Comparison of ENCODE assay signal across 1 cellular context in genomic region chr2:182866461-182867369, GRCh38.
TF ChIP-seq lines count a peak whose summit lies in the region.

TSS of gene FRZB (minus strand) at chr2:182866637. CDS start at chr2:182866552, 85 bp downstream.

TF ChIP-seq in HepG2, 621 proteins besides CTCF, POLR2A, EP300 and RAD21 (continued from another document and continues in another):
- TF ChIP-seq ZMAT5 (CRISPR knock-in tag; IDR thresholded peaks at IDR 0.05; ENCODE audit: borderline replicate concordance, low read depth) (no peak), ZSCAN21 (CRISPR knock-in tag; IDR thresholded peaks at IDR 0.05; ENCODE audit: borderline replicate concordance) (0 out of 2 replicates have a peak, but pooled peaks have one; percentile 20), ZNF629 (CRISPR knock-in tag; conservative IDR thresholded peaks at IDR 0.05) (no peak), CCDC6 (CRISPR knock-in tag; IDR thresholded peaks at IDR 0.05) (no peak), ZNF75D (CRISPR knock-in tag; IDR thresholded peaks at IDR 0.05; ENCODE audit: borderline replicate concordance) (no peak), HNF1B (CRISPR knock-in tag; IDR thresholded peaks at IDR 0.05) (no peak), ZBED4 (CRISPR knock-in tag; IDR thresholded peaks at IDR 0.05; ENCODE audit: borderline replicate concordance) (no peak), HHEX (CRISPR knock-in tag; IDR thresholded peaks at IDR 0.05) (no peak), CSRNP1 (CRISPR knock-in tag; IDR thresholded peaks at IDR 0.05) (0 out of 2 replicates have a peak, but pooled peaks have one; percentile 52), GMEB2 (CRISPR knock-in tag; IDR thresholded peaks at IDR 0.05; ENCODE audit: low read depth) (no peak), EED (CRISPR knock-in tag; IDR thresholded peaks at IDR 0.05) (no peak), MXD1 (CRISPR knock-in tag; IDR thresholded peaks at IDR 0.05) (peak; percentile 60; the same call in 1 of the 2 replicates), TRIM22 (IDR thresholded peaks at IDR 0.05) (no peak), ZBTB3 (CRISPR knock-in tag; IDR thresholded peaks at IDR 0.05; ENCODE audit: borderline replicate concordance, low read depth) (no peak), ZBTB42 (CRISPR knock-in tag; IDR thresholded peaks at IDR 0.05) (no peak), KAT8 (CRISPR knock-in tag; IDR thresholded peaks at IDR 0.05) (no peak), REPIN1 (CRISPR knock-in tag; IDR thresholded peaks at IDR 0.05; ENCODE audit: borderline replicate concordance, low read depth) (no peak; the same call in 1 of the 2 replicates), PCBP2 (optimal IDR thresholded peaks at IDR 0.05; ENCODE audit: low read depth, low read length, poor library complexity, severe bottlenecking) (no peak), ZFX (CRISPR knock-in tag; IDR thresholded peaks at IDR 0.05; ENCODE audit: low read depth) (peak; percentile 55; the same call in 1 of the 2 replicates), SALL2 (CRISPR knock-in tag; IDR thresholded peaks at IDR 0.05) (no peak), ZBTB20 (CRISPR knock-in tag; IDR thresholded peaks at IDR 0.05; ENCODE audit: borderline replicate concordance, low read depth) (no peak), ZNF549 (CRISPR knock-in tag; IDR thresholded peaks at IDR 0.05) (no peak), ZNF619 (CRISPR knock-in tag; IDR thresholded peaks at IDR 0.05) (no peak), SOX6 (IDR thresholded peaks at IDR 0.05) (no peak), SOX6 (CRISPR knock-in tag; IDR thresholded peaks at IDR 0.05) (peak; percentile 49; the same call in 1 of the 2 replicates), ZSCAN31 (CRISPR knock-in tag; IDR thresholded peaks at IDR 0.05; ENCODE audit: low read depth) (no peak), ZNF232 (CRISPR knock-in tag; IDR thresholded peaks at IDR 0.05; ENCODE audit: borderline replicate concordance) (no peak), NONO (IDR thresholded peaks at IDR 0.05) (no peak), NONO (CRISPR knock-in tag; conservative IDR thresholded peaks at IDR 0.05) (no peak), FIP1L1 (IDR thresholded peaks at IDR 0.05; ENCODE audit: borderline replicate concordance, insufficient read depth, low read depth, low read length) (no peak), CCAR2 (optimal IDR thresholded peaks at IDR 0.05; ENCODE audit: low read depth, low read length) (no peak), ZNF609 (CRISPR knock-in tag; IDR thresholded peaks at IDR 0.05; ENCODE audit: borderline replicate concordance) (0 out of 2 replicates have a peak, but pooled peaks have one; percentile 20), ZNF414 (CRISPR knock-in tag; IDR thresholded peaks at IDR 0.05) (no peak), RBM39 (IDR thresholded peaks at IDR 0.05; ENCODE audit: low read depth, low read length, poor library complexity, severe bottlenecking) (no peak), HES4 (CRISPR knock-in tag; IDR thresholded peaks at IDR 0.05; ENCODE audit: borderline replicate concordance) (no peak), SAP130 (CRISPR knock-in tag; IDR thresholded peaks at IDR 0.05; ENCODE audit: low read depth) (peak; percentile 33; the same call in 1 of the 2 replicates), NCOR1 (IDR thresholded peaks at IDR 0.05; ENCODE audit: borderline replicate concordance, low read length) (no peak), ZNF781 (CRISPR knock-in tag; IDR thresholded peaks at IDR 0.05; ENCODE audit: borderline replicate concordance, not compliant biosample characterization) (no peak), ZC3H4 (CRISPR knock-in tag; IDR thresholded peaks at IDR 0.05; ENCODE audit: borderline replicate concordance) (no peak), ZNF670 (CRISPR knock-in tag; IDR thresholded peaks at IDR 0.05; ENCODE audit: borderline replicate concordance) (no peak), ZNF225 (CRISPR knock-in tag; IDR thresholded peaks at IDR 0.05) (no peak), GPN1 (CRISPR knock-in tag; IDR thresholded peaks at IDR 0.05; ENCODE audit: borderline replicate concordance) (no peak), IRX3 (CRISPR knock-in tag; IDR thresholded peaks at IDR 0.05; ENCODE audit: borderline replicate concordance, low read depth) (no peak), ZBTB38 (CRISPR knock-in tag; IDR thresholded peaks at IDR 0.05) (no peak; the same call in 1 of the 2 replicates), ZNF790 (CRISPR knock-in tag; IDR thresholded peaks at IDR 0.05; ENCODE audit: borderline replicate concordance) (no peak), HDAC1 (CRISPR knock-in tag; IDR thresholded peaks at IDR 0.05) (peak; percentile 28; the same call in 1 of the 2 replicates), ZKSCAN1 (IDR thresholded peaks at IDR 0.05; ENCODE audit: low read length) (no peak), ZNF331 (CRISPR knock-in tag; IDR thresholded peaks at IDR 0.05) (peak; percentile 35; the same call in 1 of the 2 replicates), RFX5 (IDR thresholded peaks at IDR 0.05; ENCODE audit: low read depth, low read length) (no peak)
